ENCODE assay signal across 26 cellular contexts in the genomic region with DNA sequence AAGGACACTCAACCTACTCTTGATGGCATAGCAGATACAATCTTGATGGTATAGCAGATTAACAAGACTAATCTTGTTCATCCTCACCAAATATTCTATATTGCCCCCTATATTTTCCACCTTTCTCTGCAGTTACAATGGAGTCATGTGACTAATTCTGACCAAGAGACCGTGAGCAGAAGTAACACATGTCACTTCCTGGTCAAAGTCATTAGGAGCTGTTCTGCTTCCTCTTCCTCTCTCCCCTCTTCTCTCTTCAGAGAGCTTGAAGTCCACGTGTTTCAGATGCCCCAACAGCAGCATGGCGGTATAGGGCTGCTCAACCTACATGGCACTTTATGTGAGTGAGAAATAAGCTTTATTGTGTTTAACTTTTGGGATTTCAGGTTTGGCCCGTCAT. TPM values are rescaled to one million over a fixed set of nuclear protein-coding genes. Genes with fewer than 3 reads are reported as not detected.
DNase-seq lines count a peak whose midpoint lies in the region; ATAC-seq, FAIRE-seq and TF ChIP-seq lines count a peak whose summit lies in the region.
"Had no signal": no experiment of that assay in that cellular context is flagged by ENCODE, and none has a peak within 500 bp of the region (broad histone marks: within the 10 kb centered on the region; RNA-seq: fewer than 3 reads in every experiment).

No MANE protein-coding gene starts in this region.

- no peak for TF ChIP-seq POLR2A in HepG2 (IDR thresholded peaks at IDR 0.05; ENCODE audit: insufficient read depth in 1 of 2, low read depth in 2 of 2, low read length in 2 of 2)
- TF ChIP-seq POLR2A in right lobe of liver (IDR thresholded peaks at IDR 0.05): no peak
- TF ChIP-seq POLR2A in Peyer's patch (IDR thresholded peaks at IDR 0.05): no peak

- WGBS in HepG2 (ENCODE audit: low lambda C conversion rate): 22% methylated on average over 4 of the region's 4 CpGs
- WGBS in right lobe of liver (ENCODE audit: insufficient coverage, low coverage, low lambda C conversion rate, missing lambda C conversion rate): 52% methylated on average over 3 of the region's 4 CpGs

- no peaks in the 10 kb centered on the region for H3K9me3 ChIP-seq in HepG2 (ENCODE audit: low read length)
- H3K9me3 ChIP-seq in right lobe of liver: no peaks in the 10 kb centered on the region
- H3K9me3 ChIP-seq in Peyer's patch: no peaks in the 10 kb centered on the region
- H3K9me3 ChIP-seq: colonic mucosa, SJSA1 had no signal

- no TSS peak for BruUV-seq in HepG2 (replicated peaks; lab: Mats Ljungman, UMichigan)

- POLR2A ChIA-PET in HepG2 (lab: Yijun Ruan, JAX): interaction anchor here (1.6 kb wide), 1 partner anchor 10 kb away, joined by 3 read pairs; no protein-coding TSS in a partner anchor

- H3K36me3 ChIP-seq in HepG2 (replicated peaks in 1 of 2; ENCODE audit: control insufficient read depth in 1 of 2, insufficient read depth in 2 of 2, low read length in 2 of 2) (no peaks in the 10 kb centered on the region), right lobe of liver (no peaks in the 10 kb centered on the region), Peyer's patch (no peaks in the 10 kb centered on the region)
- H3K36me3 ChIP-seq: colonic mucosa, SJSA1, tibial artery had no signal

- H3K79me2 ChIP-seq in HepG2 (ENCODE audit: insufficient read depth, low read length): no peaks in the 10 kb centered on the region

- no peak for TF ChIP-seq CTCF in HepG2 (CRISPR knock-in tag; IDR thresholded peaks at IDR 0.05)
- TF ChIP-seq CTCF in right lobe of liver (IDR thresholded peaks at IDR 0.05): no peak
- TF ChIP-seq CTCF in Peyer's patch (IDR thresholded peaks at IDR 0.05): no peak

- H3K4me3 ChIP-seq in HepG2 (replicated peaks in 1 of 3; ENCODE audit: insufficient read depth in 1 of 3, low read depth in 2 of 3, low read length in 3 of 3): no peak overlapping the region
- H3K4me3 ChIP-seq in right lobe of liver: no peak overlapping the region
- no peak overlapping the region for H3K4me3 ChIP-seq in Peyer's patch
- H3K4me3 ChIP-seq: colonic mucosa, SJSA1, tibial artery had no signal

- H2AFZ ChIP-seq in HepG2 (ENCODE audit: low read length): no peak overlapping the region

- ATAC-seq in HepG2 (no peak), right lobe of liver (no peak)
- ATAC-seq: left ventricle myocardium superior; naive thymus-derived CD4-positive, alpha-beta T cell had no signal

- no peak overlapping the region for H3K27ac ChIP-seq in HepG2 (ENCODE audit: extremely low read length, insufficient read depth, low read length)
- no peak overlapping the region for H3K27ac ChIP-seq in right lobe of liver
- H3K27ac ChIP-seq in Peyer's patch: no peak overlapping the region
- H3K27ac ChIP-seq: colonic mucosa, epithelial cell of prostate, SJSA1, tibial artery had no signal

- no peak for TF ChIP-seq RAD21 in HepG2 (CRISPR knock-in tag; IDR thresholded peaks at IDR 0.05)

- in situ Hi-C loops in HepG2 (cut with HindIII; ENCODE audit: extremely low pct_ligation_motif_present, low pct_unique_long_range_greater_than_20kb): no loop called here

- intact Hi-C loops in HepG2 (cut with micrococcal nuclease; ENCODE audit: unreplicated experiment): no loop called here
- intact Hi-C loops in right lobe of liver (cut with DNase I): no loop called here

- no peak for FAIRE-seq in HepG2 (lab: Jason Lieb, UNC)
- FAIRE-seq: A204.1, islet of Langerhans had no signal

- no peak for DNase-seq in HepG2 (ENCODE audit: low spot score)
- DNase-seq in right lobe of liver: no peak
- peak; percentile 59 for DNase-seq in NAMALWA (ENCODE audit: low spot score)
- peak; percentile 45 for DNase-seq in RPMI8226
- DNase-seq in stimulated activated naive CD4-positive, alpha-beta T cell (lab: John Stamatoyannopoulos, UW): no peak
- no peak for DNase-seq in DMS79 (lab: John Stamatoyannopoulos, UW)
- DNase-seq in stimulated activated CD4-positive, alpha-beta T cell treated with anti-CD3 and anti-CD28 coated beads, Interleukin-4, amount 100 ng/mL, for 1 hour: no peak
- no peak for DNase-seq in Peyer's patch
- DNase-seq: activated CD4-positive, alpha-beta T cell treated with anti-CD3 and anti-CD28 coated beads for 48 hours; activated CD8-positive, alpha-beta memory T cell treated with anti-CD3 and anti-CD28 coated beads for 24 hours; activated effector memory CD4-positive, alpha-beta T cell treated with anti-CD3 and anti-CD28 coated beads, Interleukin-2, amount 50 U/mL, for 16 hours; activated naive CD8-positive, alpha-beta T cell treated with anti-CD3 and anti-CD28 coated beads for 36 hours; AML-193; aorta; CD4-positive, alpha-beta memory T cell; colonic mucosa; effector CD8-positive, alpha-beta T cell; glutamatergic neuron; left ventricle myocardium superior; naive thymus-derived CD4-positive, alpha-beta T cell; NCI-H1436 treated with DMSO at 0.1 percent for 48 hours; tibial artery had no signal

- H4K20me1 ChIP-seq in HepG2 (ENCODE audit: insufficient read depth, low read length): no peaks in the 10 kb centered on the region

- H3K9ac ChIP-seq in HepG2 (ENCODE audit: insufficient read depth, low read depth, low read length): no peak overlapping the region

- H3K4me1 ChIP-seq in HepG2 (ENCODE audit: insufficient read depth, low read length): peaks cover 17% of the 10 kb centered on the region
- peaks cover 0 to 5% (median 0%) of the 10 kb centered on the region in 4 donors for H3K4me1 ChIP-seq in right lobe of liver
- no peaks in the 10 kb centered on the region for H3K4me1 ChIP-seq in Peyer's patch
- H3K4me1 ChIP-seq: colonic mucosa, SJSA1 had no signal

- H3K4me2 ChIP-seq in HepG2 (ENCODE audit: low read depth, low read length): no peak overlapping the region

- H3K27me3 ChIP-seq in HepG2 (ENCODE audit: control insufficient read depth in 1 of 2, insufficient read depth in 2 of 2, low read length in 2 of 2) (peaks cover 0 to 4% of the 10 kb centered on the region in 2 experiments; a peak in 1 of 5 replicates), right lobe of liver (no peaks in the 10 kb centered on the region), Peyer's patch (no peaks in the 10 kb centered on the region)
- H3K27me3 ChIP-seq: colonic mucosa, tibial artery had no signal

- CTCF ChIA-PET in HepG2 (lab: Yijun Ruan, JAX; ENCODE audit: low intra/inter-chr PET ratio, low total read pairs): interaction anchor here (2.6 kb wide), 1 partner anchor 55 kb away, joined by 34 read pairs; a partner anchor contains a TSS

- TF ChIP-seq EP300 in HepG2 (IDR thresholded peaks at IDR 0.05; ENCODE audit: low read depth in 2 of 2, low read length in 2 of 2) (no peak), HepG2 (CRISPR knock-in tag; IDR thresholded peaks at IDR 0.05; ENCODE audit: borderline replicate concordance) (no peak)

TF ChIP-seq in HepG2, 621 proteins besides CTCF, POLR2A, EP300 and RAD21:
- TF ChIP-seq POLR2AphosphoS2 (IDR thresholded peaks at IDR 0.05; ENCODE audit: low read depth, low read length) (no peak), GABPA (IDR thresholded peaks at IDR 0.05; ENCODE audit: low read depth, low read length) (0 out of 2 replicates have a peak, but pooled peaks have one; percentile 9), GABPA (CRISPR knock-in tag; IDR thresholded peaks at IDR 0.05; ENCODE audit: low read depth) (no peak)
- TF ChIP-seq, protein P1, sequence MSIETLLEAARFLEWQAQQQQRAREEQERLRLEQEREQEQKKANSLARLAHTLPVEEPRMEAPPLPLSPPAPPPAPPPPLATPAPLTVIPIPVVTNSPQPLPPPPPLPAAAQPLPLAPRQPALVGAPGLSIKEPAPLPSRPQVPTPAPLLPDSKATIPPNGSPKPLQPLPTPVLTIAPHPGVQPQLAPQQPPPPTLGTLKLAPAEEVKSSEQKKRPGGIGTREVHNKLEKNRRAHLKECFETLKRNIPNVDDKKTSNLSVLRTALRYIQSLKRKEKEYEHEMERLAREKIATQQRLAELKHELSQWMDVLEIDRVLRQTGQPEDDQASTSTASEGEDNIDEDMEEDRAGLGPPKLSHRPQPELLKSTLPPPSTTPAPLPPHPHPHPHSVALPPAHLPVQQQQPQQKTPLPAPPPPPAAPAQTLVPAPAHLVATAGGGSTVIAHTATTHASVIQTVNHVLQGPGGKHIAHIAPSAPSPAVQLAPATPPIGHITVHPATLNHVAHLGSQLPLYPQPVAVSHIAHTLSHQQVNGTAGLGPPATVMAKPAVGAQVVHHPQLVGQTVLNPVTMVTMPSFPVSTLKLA (IDR thresholded peaks at IDR 0.05): peak; percentile 54

RNA-seq across cellular contexts. Expression of a gene that starts 55.3 kb away (rescaled TPM):
- 15.2 and 27.9 TPM in 2 replicates for total RNA-seq in HepG2 (2016; rRNA removed; fragmentation: Illumina TruSeq; extraction: Trizol)
- total RNA-seq in HepG2 (2016; cell fraction: cytosol; rRNA removed; fragmentation: Illumina TruSeq; extraction: Trizol; ENCODE audit: low read depth): 15.7 and 17.8 TPM in 2 replicates
- 15.2 and 33.1 TPM in 2 replicates for total RNA-seq in HepG2 (2016; cell fraction: insoluble cytoplasmic fraction; rRNA removed; fragmentation: Illumina TruSeq; extraction: Trizol)
- total RNA-seq in HepG2 (2016; cell fraction: membrane; rRNA removed; fragmentation: Illumina TruSeq; extraction: Trizol): 5.6 and 5.8 TPM in 2 replicates
- total RNA-seq in HepG2 (2016; cell fraction: nucleus; rRNA removed; fragmentation: Illumina TruSeq; extraction: Trizol): 13.3 and 14.1 TPM in 2 replicates
- polyA plus RNA-seq in HepG2 (2011; rRNA removed): 5.4 and 5.7 TPM in 2 replicates
- polyA plus RNA-seq in HepG2 (2011; cell fraction: cytosol; rRNA removed): 1.7 and 2.7 TPM in 2 replicates
- 3.0 and 4.3 TPM in 2 replicates for polyA plus RNA-seq in HepG2 (2011; cell fraction: nucleus; rRNA removed)
- 6.4 and 8.2 TPM in 2 replicates for polyA plus RNA-seq in HepG2 (2012)
- 0.23 and 0.35 TPM in 2 replicates for polyA plus RNA-seq in HepG2 (2016; cell fraction: cytosol; fragmentation: Illumina TruSeq; extraction: Trizol; ENCODE audit: low read depth)
- 8.7 and 9.8 TPM in 2 replicates for polyA plus RNA-seq in HepG2 (2016; cell fraction: insoluble cytoplasmic fraction; fragmentation: Illumina TruSeq; extraction: Trizol; ENCODE audit: low read depth)
- polyA plus RNA-seq in HepG2 (2016; cell fraction: membrane; fragmentation: Illumina TruSeq; extraction: Trizol; ENCODE audit: low read depth): 0.58 and 0.98 TPM in 2 replicates
- 8.7 and 13.2 TPM in 2 replicates for polyA plus RNA-seq in HepG2 (2016; cell fraction: nucleus; fragmentation: Illumina TruSeq; extraction: Trizol; ENCODE audit: insufficient read depth, low read depth)
- polyA minus RNA-seq in HepG2 (2011; rRNA and poly(A)+ RNA removed; ENCODE audit: low replicate concordance): 26.2 and 26.7 TPM in 2 replicates
- 19.2 and 21.1 TPM in 2 replicates for polyA minus RNA-seq in HepG2 (2011; cell fraction: cytosol; rRNA and poly(A)+ RNA removed)
- 15.1 and 21.3 TPM in 2 replicates for polyA minus RNA-seq in HepG2 (2011; cell fraction: nucleus; rRNA and poly(A)+ RNA removed)
- 1 to 10 TPM; 3.4 to 7.3 (median 5.7) TPM for total RNA-seq in right lobe of liver
- 10 to 100 TPM in 1 of 4 donors, 1 to 10 TPM in 3; 2.5 to 13.2 (median 4.8) TPM for total RNA-seq in Peyer's patch

Comparison
In these comparisons a context has a peak if more than half of its experiments do, and no peak if none do; other contexts are left out.
1. DNase-seq: peak in NAMALWA (single experiment) and RPMI8226 (single experiment); none in HepG2 (single experiment), right lobe of liver (0 of 3), stimulated activated naive CD4-positive, alpha-beta T cell (0 of 6), DMS79 (single experiment), stimulated activated CD4-positive, alpha-beta T cell treated with anti-CD3 and anti-CD28 coated beads, Interleukin-4, amount 100 ng/mL, for 1 hour (single experiment) and Peyer's patch (0 of 3).